Comparison of ENCODE assay signal across 20 cellular contexts in the genomic region with DNA sequence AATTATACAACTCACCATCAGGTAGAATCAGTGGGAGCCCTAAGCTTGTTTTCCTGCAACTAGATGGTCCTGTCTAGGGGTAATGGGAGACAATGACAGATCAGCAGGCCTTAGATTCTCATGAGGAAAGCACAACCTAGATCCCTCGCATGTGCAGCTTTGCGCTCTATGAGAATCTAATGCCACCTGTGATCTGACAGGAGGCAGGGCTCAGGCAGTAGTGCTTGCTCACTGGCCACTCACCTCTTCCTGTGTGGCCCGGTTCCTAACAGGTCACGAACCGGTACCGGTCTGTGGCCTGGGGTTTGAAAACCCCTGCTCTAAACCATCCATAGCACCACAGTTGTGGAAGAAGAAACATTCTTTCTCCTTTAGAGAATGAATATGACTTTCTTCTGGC.
"Had no signal": no experiment of that assay in that cellular context is flagged by ENCODE, and none has a peak within 500 bp of the region (broad histone marks: within the 10 kb centered on the region; RNA-seq: fewer than 3 reads in every experiment).

No MANE protein-coding gene starts in this region.

- H3K4me1 ChIP-seq: gastrocnemius medialis, pancreas, psoas muscle, right lobe of liver had no signal

- H3K4me3 Mint-ChIP-seq: naive thymus-derived CD4-positive, alpha-beta T cell; nephron progenitor cell; stimulated activated effector memory CD8-positive, alpha-beta T cell treated with anti-CD3 and anti-CD28 coated beads, Interleukin-12 subunit alpha, Interleukin-12 subunit beta, amount 100 ng/mL, for 72 hours; stimulated activated naive CD8-positive, alpha-beta T cell treated with anti-CD3 and anti-CD28 coated beads, Interleukin-15, amount 100 ng/mL, for 72 hours had no signal

- H3K27ac Mint-ChIP-seq: nephron progenitor cell; stimulated activated effector memory CD8-positive, alpha-beta T cell treated with anti-CD3 and anti-CD28 coated beads, Interleukin-12 subunit alpha, Interleukin-12 subunit beta, amount 100 ng/mL, for 72 hours had no signal

- H3K9me3 Mint-ChIP-seq: nephron progenitor cell; stimulated activated effector memory CD8-positive, alpha-beta T cell treated with anti-CD3 and anti-CD28 coated beads, Interleukin-12 subunit alpha, Interleukin-12 subunit beta, amount 100 ng/mL, for 72 hours; stimulated activated naive CD8-positive, alpha-beta T cell treated with anti-CD3 and anti-CD28 coated beads, Interleukin-15, amount 100 ng/mL, for 72 hours had no signal

- DNase-seq: cortex of kidney; dorsolateral prefrontal cortex; effector CD8-positive, alpha-beta T cell; gastrocnemius medialis; heart right ventricle; hypothalamus; naive thymus-derived CD4-positive, alpha-beta T cell; nephron progenitor cell; pancreas; psoas muscle; retina; right lobe of liver; stimulated activated CD4-positive, alpha-beta T cell treated with anti-CD3 and anti-CD28 coated beads, Interleukin-4, amount 100 ng/mL, for 1 hour; stimulated activated CD8-positive, alpha-beta memory T cell treated with anti-CD3 and anti-CD28 coated beads, Interleukin-4, amount 100 ng/mL, for 48 hours; transverse colon had no signal

- H3K36me3 ChIP-seq: gastrocnemius medialis, heart right ventricle, pancreas, right lobe of liver, thoracic aorta, transverse colon had no signal

- H3K4me3 ChIP-seq: dorsolateral prefrontal cortex, gastrocnemius medialis, heart right ventricle, pancreas, psoas muscle, right lobe of liver, thoracic aorta, transverse colon had no signal

- H3K9me3 ChIP-seq: gastrocnemius medialis, heart right ventricle, pancreas, psoas muscle, right lobe of liver, thoracic aorta, transverse colon had no signal

- H3K27ac ChIP-seq: dorsolateral prefrontal cortex, gastrocnemius medialis, heart right ventricle, pancreas, psoas muscle, right lobe of liver, thoracic aorta, transverse colon had no signal

- ATAC-seq: esophagus mucosa; gastrocnemius medialis; heart right ventricle; left lobe of liver; naive thymus-derived CD4-positive, alpha-beta T cell; pancreas; psoas muscle; right lobe of liver; stimulated activated naive CD8-positive, alpha-beta T cell treated with anti-CD3 and anti-CD28 coated beads, Interleukin-15, amount 100 ng/mL, for 72 hours had no signal

- H3K27me3 ChIP-seq: gastrocnemius medialis, heart right ventricle, pancreas, right lobe of liver, transverse colon had no signal
